In the genomic region with DNA sequence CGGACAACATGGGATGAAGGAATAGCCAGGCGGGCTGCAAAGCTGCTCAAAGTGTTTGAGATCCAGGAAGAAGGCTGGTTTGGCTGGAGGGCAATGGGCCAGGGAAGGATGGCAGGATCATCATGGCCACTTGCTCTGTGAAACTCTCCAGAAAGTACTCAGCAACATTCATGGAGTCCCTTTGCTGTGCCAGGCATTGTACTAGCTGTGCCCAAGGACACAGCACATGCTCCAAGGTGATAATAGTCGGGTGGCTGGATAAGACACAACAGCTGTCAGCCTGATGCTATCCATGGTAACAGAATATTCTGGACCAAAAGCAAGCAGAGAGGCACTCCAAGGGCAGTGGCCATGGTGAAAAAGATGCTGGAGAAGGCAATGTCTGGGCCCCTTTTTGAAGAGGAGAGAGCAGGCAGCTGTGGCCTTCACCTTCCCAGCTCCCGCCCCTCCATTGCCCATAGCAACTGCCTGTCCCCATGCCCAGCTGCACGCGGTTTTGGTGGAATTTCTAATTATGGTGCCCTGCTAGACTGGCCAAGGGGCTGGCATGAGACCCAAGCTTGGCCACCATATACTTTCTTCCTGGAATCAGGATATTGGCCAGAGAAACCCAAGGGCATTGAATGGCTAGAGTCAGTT, we compare ENCODE assay signal across 29 cellular contexts.
DNase-seq lines count a peak whose midpoint lies in the region; ATAC-seq, FAIRE-seq and TF ChIP-seq lines count a peak whose summit lies in the region.
"Had no signal": no experiment of that assay in that cellular context is flagged by ENCODE, and none has a peak within 500 bp of the region (broad histone marks: within the 10 kb centered on the region; RNA-seq: fewer than 3 reads in every experiment).

No MANE protein-coding gene starts in this region.

- FAIRE-seq in A549 (lab: Jason Lieb, UNC) (no peak), pancreas (lab: Jason Lieb, UNC) (no peak)
- FAIRE-seq: astrocyte, GM12878 had no signal

- POLR2A ChIA-PET in A549 (lab: Yijun Ruan, JAX) (no interaction called here), OCI-LY7 (lab: Charles Lee) (interaction anchor here (0.8 kb wide), 1 partner anchor 28 kb away, joined by 3 read pairs; no protein-coding TSS in a partner anchor)

- H3K4me2 ChIP-seq in A549 (no peak overlapping the region), OCI-LY7 (ENCODE audit: low read length) (0 out of 2 replicates have a peak overlapping the region, but pooled peaks have one; percentile 50)

- no peaks in the 10 kb centered on the region for H3K27me3 ChIP-seq in heart right ventricle
- no peaks in the 10 kb centered on the region for H3K27me3 ChIP-seq in pancreas
- H3K27me3 ChIP-seq: BE2C, foreskin keratinocyte, upper lobe of left lung had no signal

- no peak for TF ChIP-seq RAD21 in A549 (conservative IDR thresholded peaks at IDR 0.05 in 1 of 2, IDR thresholded peaks at IDR 0.05 in 1 of 2)

- no peak overlapping the region for H3K27ac Mint-ChIP-seq in activated CD8-positive, alpha-beta memory T cell treated with anti-CD3 and anti-CD28 coated beads, Interleukin-2, amount 10 ng/mL, durations not matched to agents 7 days and 5 days
- H3K27ac Mint-ChIP-seq: activated CD4-positive, alpha-beta T cell treated with anti-CD3 and anti-CD28 coated beads, Interleukin-2, amount 10 ng/mL, durations not matched to agents 7 days and 5 days; natural killer cell treated with Interleukin-12 subunit alpha and Interleukin-12 subunit beta and Interleukin-15 and Interleukin-18, amount 100 ng/mL, for 72 hours had no signal

- no peaks in the 10 kb centered on the region for H3K36me3 Mint-ChIP-seq in activated CD8-positive, alpha-beta memory T cell treated with anti-CD3 and anti-CD28 coated beads, Interleukin-2, amount 10 ng/mL, durations not matched to agents 7 days and 5 days
- H3K36me3 Mint-ChIP-seq: natural killer cell treated with Interleukin-12 subunit alpha and Interleukin-12 subunit beta and Interleukin-15 and Interleukin-18, amount 100 ng/mL, for 72 hours had no signal

- WGBS in A549 (ENCODE audit: missing lambda C conversion rate): 86% methylated on average over 6 of the region's 6 CpGs
- 64 to 67% methylated on average over 6 of the region's 6 CpGs for WGBS in heart right ventricle, 2 donors
- WGBS in pancreas, 2 donors: 64 to 67% methylated on average over 6 of the region's 6 CpGs

- H3K9me2 ChIP-seq in OCI-LY7 (ENCODE audit: insufficient read depth, low read length): no peaks in the 10 kb centered on the region

- no peak for TF ChIP-seq POLR2A in A549 (IDR thresholded peaks at IDR 0.05; ENCODE audit: low read length)

- H3K79me2 ChIP-seq in OCI-LY7 (ENCODE audit: insufficient read depth, low read depth, low read length): no peaks in the 10 kb centered on the region

- H3K27ac ChIP-seq in A549 (peak overlapping the region; percentile 1 to 94; a peak in 4 of 6 replicates), OCI-LY7 (ENCODE audit: low read depth, low read length, poor library complexity, severe bottlenecking) (no peak overlapping the region), heart right ventricle (peak overlapping the region in 9 of 10 donors; percentile 27 to 86 (median 74)), pancreas (no peak overlapping the region)
- H3K27ac ChIP-seq: foreskin keratinocyte, prostate gland, skin epidermis had no signal

- no peak overlapping the region for H3K4me3 Mint-ChIP-seq in activated CD8-positive, alpha-beta memory T cell treated with anti-CD3 and anti-CD28 coated beads, Interleukin-2, amount 10 ng/mL, durations not matched to agents 7 days and 5 days
- H3K4me3 Mint-ChIP-seq: activated CD4-positive, alpha-beta T cell treated with anti-CD3 and anti-CD28 coated beads, Interleukin-2, amount 10 ng/mL, durations not matched to agents 7 days and 5 days; natural killer cell treated with Interleukin-12 subunit alpha and Interleukin-12 subunit beta and Interleukin-15 and Interleukin-18, amount 100 ng/mL, for 72 hours had no signal

- TF ChIP-seq EP300 in A549 (IDR thresholded peaks at IDR 0.05): no peak

- ATAC-seq in A549: no peak
- ATAC-seq in heart right ventricle: peak; percentile 83 to 97 (median 92)
- ATAC-seq in pancreas: peak in 3 of 4 donors; percentile 14 to 50 (median 32)
- no peak for ATAC-seq in GM19467 (IDR thresholded peaks at IDR 0.05; ENCODE audit: unreplicated experiment)
- ATAC-seq in GM21526 (IDR thresholded peaks at IDR 0.05; ENCODE audit: low FRiP score, unreplicated experiment): no peak
- no peak for ATAC-seq in activated CD8-positive, alpha-beta memory T cell treated with anti-CD3 and anti-CD28 coated beads, Interleukin-2, amount 10 ng/mL, durations not matched to agents 7 days and 5 days
- ATAC-seq: foreskin keratinocyte; GM12878; natural killer cell treated with Interleukin-12 subunit alpha and Interleukin-12 subunit beta and Interleukin-15 and Interleukin-18, amount 100 ng/mL, for 72 hours had no signal

- DNase-seq in A549 (ENCODE audit: low read depth in 1 of 2, low spot score in 1 of 2): no peak
- no peak for DNase-seq in OCI-LY7 (ENCODE audit: low spot score)
- DNase-seq in heart right ventricle: peak; percentile 41 to 64
- DNase-seq in pancreas: no peak
- no peak for DNase-seq in HPDE6-E6E7 (ENCODE audit: extremely low spot score)
- DNase-seq in activated CD8-positive, alpha-beta memory T cell treated with anti-CD3 and anti-CD28 coated beads, Interleukin-2, amount 10 ng/mL, durations not matched to agents 7 days and 5 days: no peak
- DNase-seq: activated CD4-positive, alpha-beta T cell treated with anti-CD3 and anti-CD28 coated beads, Interleukin-2, amount 10 ng/mL, durations not matched to agents 7 days and 5 days; activated naive CD4-positive, alpha-beta T cell treated with anti-CD3 and anti-CD28 coated beads, Interleukin-2, amount 50 U/mL, for 16 hours; BE2C; Caco-2; foreskin keratinocyte; GOT3; Kasumi-1; NCI-H1105 treated with DMSO at 0.1 percent for 48 hours; NCI-H2081; NCI-H774; OCI-M1; SHP77 treated with DMSO at 0.1 percent for 48 hours; stimulated activated CD4-positive, alpha-beta T cell treated with anti-CD3 and anti-CD28 coated beads, Interleukin-1b, Interleukin-23, amount 100 ng/mL, for 48 hours; SW 1271; T1000; upper lobe of left lung had no signal

- H3K9me3 Mint-ChIP-seq in activated CD8-positive, alpha-beta memory T cell treated with anti-CD3 and anti-CD28 coated beads, Interleukin-2, amount 10 ng/mL, durations not matched to agents 7 days and 5 days (ENCODE audit: low read depth): no peaks in the 10 kb centered on the region
- H3K9me3 Mint-ChIP-seq: activated CD4-positive, alpha-beta T cell treated with anti-CD3 and anti-CD28 coated beads, Interleukin-2, amount 10 ng/mL, durations not matched to agents 7 days and 5 days; natural killer cell treated with Interleukin-12 subunit alpha and Interleukin-12 subunit beta and Interleukin-15 and Interleukin-18, amount 100 ng/mL, for 72 hours had no signal

- no peak for TF ChIP-seq CTCF in A549 (IDR thresholded peaks at IDR 0.05)
- no peak for TF ChIP-seq CTCF in OCI-LY7 (conservative IDR thresholded peaks at IDR 0.05; ENCODE audit: low read length)
- no peak for TF ChIP-seq CTCF in heart right ventricle (IDR thresholded peaks at IDR 0.05)
- no peak for TF ChIP-seq CTCF in pancreas (IDR thresholded peaks at IDR 0.05)

- no peaks in the 10 kb centered on the region for H4K20me1 ChIP-seq in OCI-LY7 (ENCODE audit: insufficient read depth, low read length)

- H2AFZ ChIP-seq in OCI-LY7 (ENCODE audit: low read length): no peak overlapping the region

- no TSS peak for BruUV-seq in OCI-LY7 (replicated peaks; lab: Mats Ljungman, UMichigan)

- H3K27me3 Mint-ChIP-seq in activated CD8-positive, alpha-beta memory T cell treated with anti-CD3 and anti-CD28 coated beads, Interleukin-2, amount 10 ng/mL, durations not matched to agents 7 days and 5 days: no peaks in the 10 kb centered on the region
- H3K27me3 Mint-ChIP-seq: activated CD4-positive, alpha-beta T cell treated with anti-CD3 and anti-CD28 coated beads, Interleukin-2, amount 10 ng/mL, durations not matched to agents 7 days and 5 days had no signal

- intact Hi-C loops in OCI-LY7 (cut with micrococcal nuclease; ENCODE audit: unreplicated experiment) (no loop called here), heart right ventricle (cut with DNase I) (loop anchor here in 4 of 10 donors (5.0 to 10.0 kb wide), 4 partner anchors 83 to 198 kb away; no protein-coding TSS in a partner anchor), pancreas (cut with DNase I) (no loop called here)

- H3K4me1 ChIP-seq in A549 (peaks cover 20% of the 10 kb centered on the region), OCI-LY7 (ENCODE audit: insufficient read depth, low read length, poor library complexity, severe bottlenecking) (peaks cover 60% of the 10 kb centered on the region), heart right ventricle (peaks cover 0 to 54% (median 0%) of the 10 kb centered on the region in 9 donors), pancreas (peaks cover 0 to 9% (median 0%) of the 10 kb centered on the region in 3 donors)
- H3K4me1 ChIP-seq: Caco-2, foreskin keratinocyte, prostate gland had no signal

- no peaks in the 10 kb centered on the region for H3K36me3 ChIP-seq in OCI-LY7 (ENCODE audit: insufficient read depth, low read length)
- H3K36me3 ChIP-seq in heart right ventricle: no peaks in the 10 kb centered on the region
- H3K36me3 ChIP-seq in pancreas: no peaks in the 10 kb centered on the region
- H3K36me3 ChIP-seq: BE2C, prostate gland, upper lobe of left lung had no signal

- H3K4me3 ChIP-seq in A549 (no peak overlapping the region), OCI-LY7 (ENCODE audit: low read depth, low read length, poor library complexity, severe bottlenecking) (no peak overlapping the region), heart right ventricle (no peak overlapping the region), pancreas (no peak overlapping the region)
- H3K4me3 ChIP-seq: GM12878, prostate gland, skin epidermis, upper lobe of left lung had no signal

- H3K9me3 ChIP-seq in A549: no peaks in the 10 kb centered on the region
- no peaks in the 10 kb centered on the region for H3K9me3 ChIP-seq in OCI-LY7 (ENCODE audit: low read length)
- H3K9me3 ChIP-seq in heart right ventricle: no peaks in the 10 kb centered on the region
- no peaks in the 10 kb centered on the region for H3K9me3 ChIP-seq in pancreas
- H3K9me3 ChIP-seq: BE2C, Caco-2, prostate gland, upper lobe of left lung had no signal

- H3K4me1 Mint-ChIP-seq in activated CD8-positive, alpha-beta memory T cell treated with anti-CD3 and anti-CD28 coated beads, Interleukin-2, amount 10 ng/mL, durations not matched to agents 7 days and 5 days: peaks cover 5% of the 10 kb centered on the region

- CTCF ChIA-PET in A549 (lab: Yijun Ruan, JAX) (interaction anchor here (1.1 kb wide), 2 partner anchors 151 to 199 kb away, joined by 3 to 7 read pairs; no protein-coding TSS in a partner anchor), OCI-LY7 (lab: Charles Lee; ENCODE audit: unreplicated experiment) (no interaction called here)
- CTCF ChIA-PET in activated CD8-positive, alpha-beta memory T cell treated with anti-CD3 and anti-CD28 coated beads, Interleukin-2, amount 10 ng/mL, durations not matched to agents 7 days and 5 days (lab: Charles Lee): no interaction called here

Comparison
In these comparisons a context has a peak if more than half of its experiments do, and no peak if none do; other contexts are left out.
1. ATAC-seq: peak in heart right ventricle (8 of 8) and pancreas (3 of 4); none in A549 (0 of 2), GM19467 (single experiment), GM21526 (single experiment) and activated CD8-positive, alpha-beta memory T cell treated with anti-CD3 and anti-CD28 coated beads, Interleukin-2, amount 10 ng/mL, durations not matched to agents 7 days and 5 days (single experiment).
2. DNase-seq: peak in heart right ventricle (2 of 2); none in A549 (0 of 2), OCI-LY7 (single experiment), pancreas (0 of 6), HPDE6-E6E7 (single experiment) and activated CD8-positive, alpha-beta memory T cell treated with anti-CD3 and anti-CD28 coated beads, Interleukin-2, amount 10 ng/mL, durations not matched to agents 7 days and 5 days (single experiment).
3. H3K27ac ChIP-seq: peak in A549 (2 of 2) and heart right ventricle (9 of 10); none in OCI-LY7 (single experiment) and pancreas (0 of 4).